ENCODE assay signal across 25 cellular contexts in the genomic region with DNA sequence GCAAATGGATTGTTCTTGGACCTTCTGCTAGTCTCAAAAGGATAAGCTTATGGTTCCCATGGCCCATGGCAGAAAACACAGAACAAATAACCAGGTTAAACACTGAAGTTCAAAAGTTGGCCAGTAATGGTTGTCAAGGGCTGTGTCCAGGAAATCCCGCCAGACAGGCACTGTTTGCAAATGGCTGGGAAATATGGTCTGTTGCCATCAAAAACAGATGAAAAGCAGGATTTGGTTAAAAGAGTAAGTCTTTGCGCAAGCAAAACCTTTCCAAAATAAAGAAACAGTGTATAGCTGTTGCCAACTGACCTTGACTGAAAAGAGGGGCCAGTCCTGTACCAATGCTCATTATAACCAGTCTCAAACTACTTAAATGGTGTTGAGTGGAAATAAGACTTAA. TPM values are rescaled to one million over a fixed set of nuclear protein-coding genes. Genes with fewer than 3 reads are reported as not detected.
DNase-seq lines count a peak whose midpoint lies in the region; ATAC-seq, FAIRE-seq and TF ChIP-seq lines count a peak whose summit lies in the region.
"Had no signal": no experiment of that assay in that cellular context is flagged by ENCODE, and none has a peak within 500 bp of the region (broad histone marks: within the 10 kb centered on the region; RNA-seq: fewer than 3 reads in every experiment).

No MANE protein-coding gene starts in this region.

- H2AFZ ChIP-seq in endothelial cell of umbilical vein (ENCODE audit: low read depth, low read length): no peak overlapping the region

- ATAC-seq in left ventricle myocardium superior (peak; percentile 79), HG02678 (IDR thresholded peaks at IDR 0.05; ENCODE audit: unreplicated experiment) (no peak), HG03521 (IDR thresholded peaks at IDR 0.05; ENCODE audit: unreplicated experiment) (no peak)
- ATAC-seq: GM12878; PC-3; stimulated activated naive CD8-positive, alpha-beta T cell treated with anti-CD3 and anti-CD28 coated beads, Interleukin-15, Interleukin-2, amounts not matched to agents 100 U/mL and 50 U/mL, for 24 hours had no signal

- no peaks in the 10 kb centered on the region for H4K20me1 ChIP-seq in endothelial cell of umbilical vein (replicated peaks; ENCODE audit: control insufficient read depth, extremely low read depth, insufficient read depth, low read length)

- H3K36me3 ChIP-seq in endothelial cell of umbilical vein (ENCODE audit: control insufficient read depth in 2 of 2, extremely low read depth in 1 of 2, insufficient read depth in 2 of 2, low read length in 2 of 2) (peaks cover 0 to 2% of the 10 kb centered on the region in 2 experiments), kidney (ENCODE audit: control insufficient read depth in 1 of 2, insufficient read depth in 2 of 2, low read length in 2 of 2) (no peaks in the 10 kb centered on the region)
- H3K36me3 ChIP-seq in CD8-positive, alpha-beta memory T cell (ENCODE audit: insufficient read depth, low read length): no peaks in the 10 kb centered on the region
- H3K36me3 ChIP-seq: lower lobe of right lung, SJCRH30 had no signal

- dilution Hi-C loops in endothelial cell of umbilical vein (cut with MboI; ENCODE audit: extremely low pct_ligation_motif_present, low sequenced_read_pairs): no loop called here

- peaks cover 0 to 3% (median 0%) of the 10 kb centered on the region in 3 donors for H3K4me1 Mint-ChIP-seq in CD8-positive, alpha-beta memory T cell
- H3K4me1 Mint-ChIP-seq: CD14-positive monocyte had no signal

- no peak overlapping the region for H3K4me3 Mint-ChIP-seq in CD8-positive, alpha-beta memory T cell
- H3K4me3 Mint-ChIP-seq: CD14-positive monocyte; H9; T-helper 1 cell treated with Interleukin-12 subunit alpha and Interleukin-12 subunit beta and Interleukin-4 antibody, amounts not matched to agents 30 μg/mL and 1 μg/mL, for 36 hours had no signal

- no peaks in the 10 kb centered on the region for H3K27me3 ChIP-seq in endothelial cell of umbilical vein (ENCODE audit: control insufficient read depth in 2 of 2, insufficient read depth in 2 of 2, low read length in 2 of 2)
- H3K27me3 ChIP-seq in CD8-positive, alpha-beta memory T cell (ENCODE audit: insufficient read depth, low read length, poor library complexity, severe bottlenecking): no peaks in the 10 kb centered on the region
- H3K27me3 ChIP-seq: SJCRH30 had no signal

- no peak overlapping the region for H3K27ac Mint-ChIP-seq in CD8-positive, alpha-beta memory T cell
- H3K27ac Mint-ChIP-seq: CD14-positive monocyte; H9; T-helper 1 cell treated with Interleukin-12 subunit alpha and Interleukin-12 subunit beta and Interleukin-4 antibody, amounts not matched to agents 30 μg/mL and 1 μg/mL, for 36 hours had no signal

- H3K27ac ChIP-seq in endothelial cell of umbilical vein (ENCODE audit: insufficient read depth, low read depth, low read length) (peak overlapping the region; percentile 73), kidney (ENCODE audit: low read depth in 2 of 2, low read length in 2 of 2) (no peak overlapping the region)
- H3K27ac ChIP-seq in CD8-positive, alpha-beta memory T cell (ENCODE audit: low read depth, low read length): no peak overlapping the region
- H3K27ac ChIP-seq: lower lobe of right lung, SJCRH30, VCaP had no signal

- H3K4me1 ChIP-seq in endothelial cell of umbilical vein (ENCODE audit: control insufficient read depth, extremely low read depth, insufficient read depth, low read length): peaks cover 85% of the 10 kb centered on the region
- no peaks in the 10 kb centered on the region for H3K4me1 ChIP-seq in CD8-positive, alpha-beta memory T cell (ENCODE audit: insufficient read depth, low read length)
- peaks cover 8 to 28% of the 10 kb centered on the region in 2 donors for H3K4me1 ChIP-seq in kidney (ENCODE audit: control insufficient read depth in 1 of 2, insufficient read depth in 1 of 2, low read depth in 1 of 2, low read length in 2 of 2)

- H3K79me2 ChIP-seq in endothelial cell of umbilical vein (ENCODE audit: control insufficient read depth, insufficient read depth, low read length): peaks cover 91% of the 10 kb centered on the region

- peak overlapping the region; percentile 4 for H3K4me2 ChIP-seq in endothelial cell of umbilical vein (ENCODE audit: insufficient read depth, low read length)

- H3K36me3 Mint-ChIP-seq in CD8-positive, alpha-beta memory T cell: no peaks in the 10 kb centered on the region
- H3K36me3 Mint-ChIP-seq: CD14-positive monocyte had no signal

- H3K27me3 Mint-ChIP-seq in CD8-positive, alpha-beta memory T cell: no peaks in the 10 kb centered on the region

- no TSS peak for BruUV-seq in endothelial cell of umbilical vein (replicated peaks; lab: Mats Ljungman, UMichigan)

- TF ChIP-seq POLR2A in endothelial cell of umbilical vein (IDR thresholded peaks at IDR 0.05; ENCODE audit: low read depth, low read length): no peak

- TF ChIP-seq CTCF in endothelial cell of umbilical vein (IDR thresholded peaks at IDR 0.05; ENCODE audit: extremely low read depth in 1 of 2, insufficient read depth in 1 of 2, low read depth in 1 of 2, low read length in 2 of 2): no peak
- no peak for TF ChIP-seq CTCF in kidney (IDR thresholded peaks at IDR 0.05; ENCODE audit: borderline replicate concordance, extremely low read depth, insufficient read depth)

- H3K9me3 ChIP-seq in endothelial cell of umbilical vein (replicated peaks; ENCODE audit: control insufficient read depth, insufficient read depth, low read length): no peaks in the 10 kb centered on the region
- H3K9me3 ChIP-seq in CD8-positive, alpha-beta memory T cell (ENCODE audit: low read length): no peaks in the 10 kb centered on the region
- H3K9me3 ChIP-seq in kidney (ENCODE audit: control insufficient read depth in 1 of 2, low read length in 2 of 2): no peaks in the 10 kb centered on the region
- H3K9me3 ChIP-seq: lower lobe of right lung, SJCRH30 had no signal

- H3K9ac ChIP-seq in endothelial cell of umbilical vein (replicated peaks; ENCODE audit: extremely low read depth, insufficient read depth, low read length) (peak overlapping the region; percentile 4), kidney (ENCODE audit: low read length in 2 of 2) (no peak overlapping the region)

- POLR2A ChIA-PET in endothelial cell of umbilical vein (lab: Charles Lee): no interaction called here
- POLR2A ChIA-PET in CD8-positive, alpha-beta memory T cell (lab: Charles Lee): no interaction called here

- CTCF ChIA-PET in endothelial cell of umbilical vein (lab: Charles Lee): interaction anchor here (1.3 to 2.1 kb wide), 3 partner anchors 26 to 118 kb away, joined by 3 to 5 read pairs (median 4); partner anchors contain the start of gene WWTR1
- CTCF ChIA-PET in CD8-positive, alpha-beta memory T cell (lab: Charles Lee): no interaction called here

- DNase-seq in NCI-H446 treated with DMSO at 0.1 percent for 48 hours (lab: John Stamatoyannopoulos, UW) (peak; percentile 95), endothelial cell of umbilical vein (ENCODE audit: low read depth, low spot score) (peak; percentile 97), left ventricle myocardium superior (peak; percentile 35), putamen (ENCODE audit: low spot score) (peak; percentile 42), kidney (no peak)
- no peak for DNase-seq in CD8-positive, alpha-beta memory T cell
- DNase-seq: activated CD4-positive, alpha-beta T cell treated with anti-CD3 and anti-CD28 coated beads, Interleukin-2, amount 50 U/mL, for 1 hour; activated CD8-positive, alpha-beta memory T cell treated with anti-CD3 and anti-CD28 coated beads, Interleukin-2, amount 50 U/mL, for 48 hours; activated gamma-delta T cell; DMS153; H9; lower lobe of right lung; NCI-H774; occipital lobe; PC-3; SJCRH30; stimulated activated CD4-positive, alpha-beta T cell treated with anti-CD3 and anti-CD28 coated beads, Interleukin-2, amount 100 ng/mL, for 24 hours; stimulated activated naive CD8-positive, alpha-beta T cell treated with anti-CD3 and anti-CD28 coated beads, Interleukin-15, Interleukin-2, amounts not matched to agents 100 U/mL and 50 U/mL, for 24 hours had no signal

- H3K4me3 ChIP-seq in endothelial cell of umbilical vein (replicated peaks in 1 of 3; ENCODE audit: insufficient read depth in 1 of 3, low read depth in 1 of 3, low read length in 3 of 3): no peak overlapping the region
- no peak overlapping the region for H3K4me3 ChIP-seq in CD8-positive, alpha-beta memory T cell (ENCODE audit: low read length)
- no peak overlapping the region for H3K4me3 ChIP-seq in kidney (ENCODE audit: low read length in 2 of 2)
- H3K4me3 ChIP-seq: GM12878, lower lobe of right lung, SJCRH30 had no signal

- H3K9me1 ChIP-seq in endothelial cell of umbilical vein (replicated peaks; ENCODE audit: control insufficient read depth, extremely low read depth, insufficient read depth, low read length): no peaks in the 10 kb centered on the region

- FAIRE-seq in endothelial cell of umbilical vein (lab: Jason Lieb, UNC) (peak; percentile 61), kidney (lab: Jason Lieb, UNC) (no peak)
- FAIRE-seq: endometrium, GM12878 had no signal

- intact Hi-C loops in endothelial cell of umbilical vein (cut with micrococcal nuclease) (loop anchor here (1.0 kb wide), 2 partner anchors 16 to 59 kb away; partner anchors contain the start of gene WWTR1), left ventricle myocardium superior (cut with micrococcal nuclease) (loop anchor here (10.0 kb wide), 1 partner anchor 56 kb away; the partner anchor contains the start of gene WWTR1), kidney (cut with DNase I) (no loop called here)

- no peaks in the 10 kb centered on the region for H3K9me3 Mint-ChIP-seq in CD8-positive, alpha-beta memory T cell
- H3K9me3 Mint-ChIP-seq: H9; T-helper 1 cell treated with Interleukin-12 subunit alpha and Interleukin-12 subunit beta and Interleukin-4 antibody, amounts not matched to agents 30 μg/mL and 1 μg/mL, for 36 hours had no signal

TF ChIP-seq in endothelial cell of umbilical vein, 7 proteins besides CTCF, POLR2A, EP300 and RAD21:
- TF ChIP-seq POLR2AphosphoS5 (IDR thresholded peaks at IDR 0.05; ENCODE audit: insufficient read depth, low read depth, low read length): peak; percentile 52
- no peak for TF ChIP-seq GATA2 (IDR thresholded peaks at IDR 0.05; ENCODE audit: insufficient read depth, insufficient read length, low read depth, low read length)

RNA-seq across cellular contexts. Expression of gene WWTR1, which starts 58.6 kb away (rescaled TPM):
- 210 and 262 TPM in 2 replicates for total RNA-seq in endothelial cell of umbilical vein
- 341 and 347 TPM in 2 replicates for polyA plus RNA-seq in endothelial cell of umbilical vein
- 377 and 383 TPM in 2 replicates for polyA plus RNA-seq in endothelial cell of umbilical vein (2011; cell fraction: cytosol; rRNA removed)
- 267 and 297 TPM in 2 replicates for polyA plus RNA-seq in endothelial cell of umbilical vein (2011; cell fraction: nucleus; rRNA removed)
- polyA plus RNA-seq in endothelial cell of umbilical vein (2012): 283 and 286 TPM in 2 replicates
- polyA minus RNA-seq in endothelial cell of umbilical vein: 706 and 787 TPM in 2 replicates
- polyA minus RNA-seq in endothelial cell of umbilical vein (2011; cell fraction: cytosol; rRNA and poly(A)+ RNA removed): 40.0 TPM
- 445 and 582 TPM in 2 replicates for polyA minus RNA-seq in endothelial cell of umbilical vein (2011; cell fraction: nucleus; rRNA and poly(A)+ RNA removed)
- total RNA-seq in left ventricle myocardium superior: 40.0 TPM
- total RNA-seq in CD8-positive, alpha-beta memory T cell: 1 to 10 TPM in 1 of 2 experiments, under 1 TPM in 1; 0.98 to 1.9 TPM
- 0.60 TPM for polyA plus RNA-seq in CD8-positive, alpha-beta memory T cell
- 117 TPM for total RNA-seq in kidney
- polyA plus RNA-seq in kidney (ENCODE audit: insufficient read depth, low read depth, low replicate concordance): 23.3 TPM
- polyA plus RNA-seq: CD14-positive monocyte had no signal

Comparison
In these comparisons a context has a peak if more than half of its experiments do, and no peak if none do; other contexts are left out.
1. DNase-seq: peak in NCI-H446 treated with DMSO at 0.1 percent for 48 hours (single experiment), endothelial cell of umbilical vein (single experiment), left ventricle myocardium superior (single experiment) and putamen (single experiment); none in CD8-positive, alpha-beta memory T cell (0 of 5) and kidney (single experiment).
2. RNA of gene WWTR1, which starts 58.6 kb away (total RNA-seq): 210 to 262 TPM in endothelial cell of umbilical vein, 117 TPM in kidney (single experiment) and 40.0 TPM in left ventricle myocardium superior (single experiment); 0.98 to 1.9 TPM in CD8-positive, alpha-beta memory T cell; every median in the first group is over 10 times any median in the second.